In genomic region chr3:8441969-8442559, GRCh38 we compare ENCODE assay signal across 8 cellular contexts. TPM values are rescaled to one million over a fixed set of nuclear protein-coding genes. Genes with fewer than 3 reads are reported as not detected.
DNase-seq lines count a peak whose midpoint lies in the region; ATAC-seq lines count a peak whose summit lies in the region.

No MANE protein-coding gene starts in this region.

- H3K9me3 ChIP-seq in HAP-1: 0 out of 2 replicates have a peak, but pooled peaks cover 2% of the 10 kb centered on the region

- ATAC-seq in HG03354 (IDR thresholded peaks at IDR 0.05; ENCODE audit: poor library complexity, severe bottlenecking, unreplicated experiment) (no peak), GM18867 (IDR thresholded peaks at IDR 0.05; ENCODE audit: unreplicated experiment) (no peak)

- H3K4me3 ChIP-seq in HAP-1: no peak overlapping the region

- H3K36me3 ChIP-seq in HAP-1 (replicated peaks): no peaks in the 10 kb centered on the region

- in situ Hi-C loops in HAP-1 (cut with MboI; ENCODE audit: low sequenced_read_pairs): no loop called here

- H3K4me1 ChIP-seq in HAP-1: peaks cover 4% of the 10 kb centered on the region; the same call in 1 of the 2 replicates

- DNase-seq in CD1c-positive myeloid dendritic cell (ENCODE audit: extremely low spot score): peak; percentile 27
- DNase-seq in HAP-1 (ENCODE audit: low spot score in 2 of 2): peak; percentile 47 to 53
- peak; percentile 41 for DNase-seq in SW480 (ENCODE audit: low spot score)
- DNase-seq in glomerular visceral epithelial cell (ENCODE audit: extremely low spot score): peak; percentile 77
- DNase-seq in renal cortical epithelial cell (ENCODE audit: low read depth): peak; percentile 79
- DNase-seq in NCI-H2107 treated with DMSO at 0.1 percent for 48 hours (lab: John Stamatoyannopoulos, UW; ENCODE audit: unreplicated experiment): no peak

- no peaks in the 10 kb centered on the region for H3K27me3 ChIP-seq in HAP-1 (ENCODE audit: low read depth)

RNA-seq across cellular contexts. Expression of gene LMCD1, which starts 59.6 kb away (rescaled TPM):
- total RNA-seq in renal cortical epithelial cell: 119 and 499 TPM in 2 replicates
